ENCODE assay signal across 9 cellular contexts in the genomic region with DNA sequence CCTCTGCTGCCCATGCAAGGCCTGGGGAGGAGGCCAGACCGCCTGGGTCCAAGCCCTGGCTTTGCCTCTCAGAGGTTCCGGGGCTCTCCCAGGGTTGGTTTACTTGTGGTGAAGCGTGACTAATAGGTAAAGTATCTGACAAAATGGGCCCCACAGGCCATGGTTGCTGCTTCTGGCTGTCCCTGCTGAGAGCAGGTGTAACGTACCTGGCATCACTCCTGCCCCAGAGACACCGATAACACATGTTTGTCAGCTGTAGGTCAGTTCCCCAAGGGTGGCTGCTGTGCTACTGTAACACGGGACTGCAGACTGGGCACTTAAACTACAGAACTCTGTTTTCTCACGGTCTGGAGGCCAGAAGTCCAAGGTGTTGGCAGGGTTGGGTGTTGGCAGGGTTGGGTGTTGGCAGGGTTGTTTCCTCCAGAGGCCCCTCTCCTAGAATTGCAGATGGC. TPM values are rescaled to one million over a fixed set of nuclear protein-coding genes. Genes with fewer than 3 reads are reported as not detected.
DNase-seq lines count a peak whose midpoint lies in the region; ATAC-seq, FAIRE-seq and TF ChIP-seq lines count a peak whose summit lies in the region.
"Had no signal": no experiment of that assay in that cellular context is flagged by ENCODE, and none has a peak within 500 bp of the region (broad histone marks: within the 10 kb centered on the region; RNA-seq: fewer than 3 reads in every experiment).

No MANE protein-coding gene starts in this region.

- DNase-seq in Right ventricle myocardium inferior (ENCODE audit: missing footprints) (no peak), left ventricle myocardium inferior (no peak), NCI-H69 (lab: John Stamatoyannopoulos, UW) (peak; percentile 62), fibroblast of villous mesenchyme (ENCODE audit: low read depth) (peak; percentile 42), urothelium cell line (ENCODE audit: low spot score) (peak; percentile 81), middle frontal gyrus (ENCODE audit: extremely low spot score, low spot score) (no peak)
- no peak for DNase-seq in activated naive CD4-positive, alpha-beta T cell treated with Interleukin-2 at 50 U/mL for 16 hours
- DNase-seq: occipital lobe had no signal

- ATAC-seq in Right ventricle myocardium inferior (peak; percentile 17), GM21423 (IDR thresholded peaks at IDR 0.05; ENCODE audit: unreplicated experiment) (no peak)

- peak; percentile 52 for FAIRE-seq in urothelium cell line (lab: Jason Lieb, UNC)

- intact Hi-C loops in Right ventricle myocardium inferior (cut with DNase I), result no loop called here
- intact Hi-C loops in left ventricle myocardium inferior (cut with micrococcal nuclease), result no loop called here

- no peaks in the 10 kb centered on the region for H3K36me3 ChIP-seq in left ventricle myocardium inferior

- peaks cover 27% of the 10 kb centered on the region for H3K4me1 ChIP-seq in left ventricle myocardium inferior

- no peak overlapping the region for H3K4me3 ChIP-seq in left ventricle myocardium inferior
- H3K4me3 ChIP-seq in fibroblast of villous mesenchyme (ENCODE audit: low read depth, low read length), result no peak overlapping the region

- no peaks in the 10 kb centered on the region for H3K9me3 ChIP-seq in left ventricle myocardium inferior (replicated peaks)

- H3K27me3 ChIP-seq in left ventricle myocardium inferior (ENCODE audit: low read depth), result no peaks in the 10 kb centered on the region

- no peak overlapping the region for H3K27ac ChIP-seq in left ventricle myocardium inferior (replicated peaks)

- no peak for TF ChIP-seq CTCF in left ventricle myocardium inferior (IDR thresholded peaks at IDR 0.05; ENCODE audit: borderline replicate concordance)
- no peak for TF ChIP-seq CTCF in fibroblast of villous mesenchyme (IDR thresholded peaks at IDR 0.05; ENCODE audit: insufficient read depth, low read depth, low read length)

RNA-seq across cellular contexts. Expression of gene ODC1, which starts 34.1 kb away (rescaled TPM):
- total RNA-seq in Right ventricle myocardium inferior (37.2 TPM), left ventricle myocardium inferior (41.7 TPM), fibroblast of villous mesenchyme (88.3 and 133 TPM in 2 replicates)

Comparison
In these comparisons a context has a peak if more than half of its experiments do, and no peak if none do; other contexts are left out.
1. DNase-seq: peak in NCI-H69 (single experiment), fibroblast of villous mesenchyme (single experiment) and urothelium cell line (single experiment); none in Right ventricle myocardium inferior (single experiment), left ventricle myocardium inferior (single experiment), activated naive CD4-positive, alpha-beta T cell treated with Interleukin-2 at 50 U/mL for 16 hours (single experiment) and middle frontal gyrus (single experiment).